ENCODE assay signal across 9 cellular contexts in the genomic region with DNA sequence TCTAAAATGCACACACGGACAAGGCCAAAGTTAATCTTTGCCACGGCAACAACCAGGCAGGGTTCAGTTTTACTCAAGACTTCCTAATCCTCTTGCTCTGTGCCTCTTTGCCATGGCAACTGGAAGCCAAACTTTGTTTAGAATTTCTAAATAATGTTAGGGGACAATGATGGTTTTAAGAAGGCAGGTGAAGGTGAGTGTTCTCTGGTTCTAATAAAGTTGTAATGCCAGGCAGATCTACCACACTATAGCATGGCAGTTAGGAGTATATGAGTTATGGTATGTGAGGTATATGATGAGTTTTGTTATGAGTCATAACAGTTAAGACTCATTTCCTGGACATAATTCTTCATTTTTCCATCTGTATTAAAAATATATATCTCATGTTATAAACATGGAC. TPM values are rescaled to one million over a fixed set of nuclear protein-coding genes. Genes with fewer than 3 reads are reported as not detected.
DNase-seq lines count a peak whose midpoint lies in the region; ATAC-seq, FAIRE-seq and TF ChIP-seq lines count a peak whose summit lies in the region.
"Had no signal": no experiment of that assay in that cellular context is flagged by ENCODE, and none has a peak within 500 bp of the region (broad histone marks: within the 10 kb centered on the region; RNA-seq: fewer than 3 reads in every experiment).

No MANE protein-coding gene starts in this region.

- H3K4me3 ChIP-seq in A673 (ENCODE audit: low read depth, low read length, poor library complexity, severe bottlenecking) = no peak overlapping the region
- H3K4me3 ChIP-seq in ovary = no peak overlapping the region

- H3K27ac Mint-ChIP-seq in activated CD4-positive, alpha-beta memory T cell treated with anti-CD3 and anti-CD28 coated beads, Interleukin-2, amount 10 ng/mL, durations not matched to agents 7 days and 5 days = peak overlapping the region; percentile 86
- peak overlapping the region; percentile 99 for H3K27ac Mint-ChIP-seq in stimulated activated memory B cell treated with anti-CD40 and anti-IgM and Interleukin-4, amounts not matched to agents 10 μg/mL and 1 μg/mL and 100 μg/mL, for 72 hours

- 63 to 77% (median 67%) methylated on average over 2 of the region's 2 CpGs for WGBS in ovary, 3 donors

- intact Hi-C loops in A673 (cut with micrococcal nuclease; ENCODE audit: unreplicated experiment) (no loop called here), ovary (cut with DNase I) (no loop called here), head of caudate nucleus (cut with DNase I) (no loop called here)

- ATAC-seq in HG03442 (IDR thresholded peaks at IDR 0.05; ENCODE audit: unreplicated experiment) = peak; percentile 53
- no peak for ATAC-seq in stimulated activated memory B cell treated with anti-CD40 and anti-IgM and Interleukin-4, amounts not matched to agents 10 μg/mL and 1 μg/mL and 100 μg/mL, for 72 hours

- peak; percentile 85 for FAIRE-seq in GM19239 (lab: Jason Lieb, UNC)

- no peak for TF ChIP-seq POLR2A in ovary (IDR thresholded peaks at IDR 0.05)

- no TSS peak for BruUV-seq in A673 (replicated peaks; lab: Mats Ljungman, UMichigan)

- POLR2A ChIA-PET in A673 (lab: Charles Lee; ENCODE audit: low non-redundant PET) = no interaction called here
- POLR2A ChIA-PET in activated CD4-positive, alpha-beta memory T cell treated with anti-CD3 and anti-CD28 coated beads, Interleukin-2, amount 10 ng/mL, durations not matched to agents 7 days and 5 days (lab: Charles Lee) = interaction anchor here (0.8 to 1.7 kb wide), 9 partner anchors 9 to 49 kb away, joined by 4 to 43 read pairs (median 7); no protein-coding TSS in a partner anchor

- CTCF ChIA-PET in A673 (lab: Charles Lee) = no interaction called here
- CTCF ChIA-PET in activated CD4-positive, alpha-beta memory T cell treated with anti-CD3 and anti-CD28 coated beads, Interleukin-2, amount 10 ng/mL, durations not matched to agents 7 days and 5 days (lab: Charles Lee) = interaction anchor here (0.6 to 1.3 kb wide), 2 partner anchors 15 to 123 kb away, joined by 3 to 4 read pairs; no protein-coding TSS in a partner anchor

- TF ChIP-seq CTCF in A673 (conservative IDR thresholded peaks at IDR 0.05; ENCODE audit: low read depth, low read length) = no peak
- TF ChIP-seq CTCF in ovary (IDR thresholded peaks at IDR 0.05) = no peak

- H3K4me1 ChIP-seq in A673 (ENCODE audit: insufficient read depth, low read length, poor library complexity, severe bottlenecking) (peaks cover 5% of the 10 kb centered on the region), ovary (ENCODE audit: insufficient read depth) (no peaks in the 10 kb centered on the region)

- H3K27me3 Mint-ChIP-seq in activated CD4-positive, alpha-beta memory T cell treated with anti-CD3 and anti-CD28 coated beads, Interleukin-2, amount 10 ng/mL, durations not matched to agents 7 days and 5 days = no peaks in the 10 kb centered on the region
- H3K27me3 Mint-ChIP-seq in stimulated activated memory B cell treated with anti-CD40 and anti-IgM and Interleukin-4, amounts not matched to agents 10 μg/mL and 1 μg/mL and 100 μg/mL, for 72 hours = no peaks in the 10 kb centered on the region

- H3K36me3 ChIP-seq in A673 (ENCODE audit: insufficient read depth, low read length, poor library complexity, severe bottlenecking) = no peaks in the 10 kb centered on the region
- H3K36me3 ChIP-seq in ovary = no peaks in the 10 kb centered on the region

- H3K27ac ChIP-seq in A673 (ENCODE audit: low read depth, low read length, poor library complexity, severe bottlenecking) (no peak overlapping the region), ovary (no peak overlapping the region)

- H3K36me3 Mint-ChIP-seq in activated CD4-positive, alpha-beta memory T cell treated with anti-CD3 and anti-CD28 coated beads, Interleukin-2, amount 10 ng/mL, durations not matched to agents 7 days and 5 days (ENCODE audit: low read depth) = peaks cover 64% of the 10 kb centered on the region
- H3K36me3 Mint-ChIP-seq in stimulated activated memory B cell treated with anti-CD40 and anti-IgM and Interleukin-4, amounts not matched to agents 10 μg/mL and 1 μg/mL and 100 μg/mL, for 72 hours = peaks cover 22% of the 10 kb centered on the region

- TF ChIP-seq EP300 in ovary (IDR thresholded peaks at IDR 0.05) = no peak

- peaks cover 44% of the 10 kb centered on the region for H3K4me1 Mint-ChIP-seq in activated CD4-positive, alpha-beta memory T cell treated with anti-CD3 and anti-CD28 coated beads, Interleukin-2, amount 10 ng/mL, durations not matched to agents 7 days and 5 days
- peaks cover 45% of the 10 kb centered on the region for H3K4me1 Mint-ChIP-seq in stimulated activated memory B cell treated with anti-CD40 and anti-IgM and Interleukin-4, amounts not matched to agents 10 μg/mL and 1 μg/mL and 100 μg/mL, for 72 hours

- peak overlapping the region; percentile 94 for H3K4me3 Mint-ChIP-seq in activated CD4-positive, alpha-beta memory T cell treated with anti-CD3 and anti-CD28 coated beads, Interleukin-2, amount 10 ng/mL, durations not matched to agents 7 days and 5 days
- H3K4me3 Mint-ChIP-seq in stimulated activated memory B cell treated with anti-CD40 and anti-IgM and Interleukin-4, amounts not matched to agents 10 μg/mL and 1 μg/mL and 100 μg/mL, for 72 hours = peak overlapping the region; percentile 93

- peak; percentile 12 for DNase-seq in A673 (ENCODE audit: low spot score)
- DNase-seq in GM19239 (ENCODE audit: insufficient read length, low spot score) = no peak
- peak; percentile 54 for DNase-seq in activated CD4-positive, alpha-beta memory T cell treated with anti-CD3 and anti-CD28 coated beads, Interleukin-2, amount 10 ng/mL, durations not matched to agents 7 days and 5 days
- no peak for DNase-seq in ovary
- DNase-seq in NCI-H524 (lab: John Stamatoyannopoulos, UW) = no peak
- no peak for DNase-seq in head of caudate nucleus

- H3K9me3 Mint-ChIP-seq in activated CD4-positive, alpha-beta memory T cell treated with anti-CD3 and anti-CD28 coated beads, Interleukin-2, amount 10 ng/mL, durations not matched to agents 7 days and 5 days = no peaks in the 10 kb centered on the region
- H3K9me3 Mint-ChIP-seq in stimulated activated memory B cell treated with anti-CD40 and anti-IgM and Interleukin-4, amounts not matched to agents 10 μg/mL and 1 μg/mL and 100 μg/mL, for 72 hours = no peaks in the 10 kb centered on the region

- H3K27me3 ChIP-seq in A673 (replicated peaks; ENCODE audit: insufficient read depth, low read depth, low read length, poor library complexity) = no peaks in the 10 kb centered on the region
- no peaks in the 10 kb centered on the region for H3K27me3 ChIP-seq in ovary

- H3K9me3 ChIP-seq in A673 (ENCODE audit: low read depth, low read length, poor library complexity, severe bottlenecking) (no peaks in the 10 kb centered on the region), ovary (no peaks in the 10 kb centered on the region)

RNA-seq across cellular contexts. Expression of a gene that starts 2.7 kb away (rescaled TPM):
- total RNA-seq in A673 (2021) = not detected in 2 replicates
- 100 to 1,000 TPM; 724 to 731 TPM for total RNA-seq in activated CD4-positive, alpha-beta memory T cell treated with anti-CD3 and anti-CD28 coated beads, Interleukin-2, amount 10 ng/mL, durations not matched to agents 7 days and 5 days
- 10 to 100 TPM in 1 of 7 donors, 1 to 10 TPM in 6; 4.5 to 17.5 (median 6.9) TPM for total RNA-seq in ovary
- polyA plus RNA-seq in ovary = 10 to 100 TPM in 1 of 2 donors, 1 to 10 TPM in 1; 1.9 to 16.4 TPM
- total RNA-seq: renal cortical epithelial cell had no signal

Comparison
In these comparisons a context has a peak if more than half of its experiments do, and no peak if none do; other contexts are left out.
1. DNase-seq: peak in A673 (single experiment) and activated CD4-positive, alpha-beta memory T cell treated with anti-CD3 and anti-CD28 coated beads, Interleukin-2, amount 10 ng/mL, durations not matched to agents 7 days and 5 days (single experiment); none in GM19239 (single experiment), ovary (0 of 5), NCI-H524 (0 of 2) and head of caudate nucleus (0 of 42).
2. RNA of a gene that starts 2.7 kb away (total RNA-seq): 724 to 731 TPM in activated CD4-positive, alpha-beta memory T cell treated with anti-CD3 and anti-CD28 coated beads, Interleukin-2, amount 10 ng/mL, durations not matched to agents 7 days and 5 days; 4.5 to 17.5 TPM in ovary and not detected in A673; every median in the first group is over 10 times any median in the second.